In the genomic region with DNA sequence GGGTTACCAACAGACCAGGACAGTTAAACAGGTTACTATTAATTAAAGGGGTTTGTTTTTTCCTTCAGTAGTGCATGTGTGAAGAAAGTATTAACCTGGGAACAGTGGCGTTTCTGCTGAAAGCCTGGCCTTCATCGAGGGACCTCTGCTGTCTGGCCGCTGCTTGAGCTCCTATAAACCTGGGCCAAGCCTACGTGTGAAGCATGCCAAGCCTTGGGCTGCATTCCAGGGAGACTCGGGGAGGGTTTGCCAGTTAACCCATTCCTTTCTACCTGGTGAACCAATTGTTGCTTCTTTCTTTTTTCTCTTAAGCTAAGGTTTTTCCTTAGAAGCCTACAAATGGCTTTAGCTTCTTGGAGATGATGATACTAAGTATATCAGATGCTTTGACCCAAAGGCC, we compare ENCODE assay signal across 10 cellular contexts. TPM values are rescaled to one million over a fixed set of nuclear protein-coding genes. Genes with fewer than 3 reads are reported as not detected.
A peak's percentile ranks its signal among the peaks of the same experiment; 100 is the strongest.
DNase-seq lines count a peak whose midpoint lies in the region; ATAC-seq, FAIRE-seq and TF ChIP-seq lines count a peak whose summit lies in the region.
"Had no signal": no experiment of that assay in that cellular context is flagged by ENCODE, and none has a peak within 500 bp of the region (broad histone marks: within the 10 kb centered on the region; RNA-seq: fewer than 3 reads in every experiment).

No MANE protein-coding gene starts in this region.

- no peaks in the 10 kb centered on the region for H3K9me3 ChIP-seq in SK-N-SH

- H3K9ac ChIP-seq in SK-N-SH, result peak overlapping the region; percentile 66

- peak; percentile 68 for DNase-seq in ELR (ENCODE audit: low read depth)
- no peak for DNase-seq in SK-N-SH
- DNase-seq in omental fat pad (ENCODE audit: low spot score), result no peak
- no peak for DNase-seq in activated CD4-positive, alpha-beta T cell treated with anti-CD3 and anti-CD28 coated beads for 36 hours
- DNase-seq in GM19239 (ENCODE audit: insufficient read length, low spot score), result no peak
- DNase-seq in GM10266 (ENCODE audit: extremely low spot score), result no peak
- DNase-seq: effector CD4-positive, alpha-beta T cell; NCI-H524 treated with DMSO at 0.1 percent for 48 hours had no signal

- CTCF ChIA-PET in SK-N-SH (lab: Yijun Ruan, JAX), result interaction anchor here (1.1 kb wide), 2 partner anchors 10 to 18 kb away, joined by 3 read pairs; no protein-coding TSS in a partner anchor
- CTCF ChIA-PET in activated CD4-positive, alpha-beta T cell treated with anti-CD3 and anti-CD28 coated beads for 36 hours (lab: Charles Lee), result interaction anchor here (0.9 kb wide), 1 partner anchor 23 kb away, joined by 3 read pairs; the partner anchor contains the start of gene PFKP

- H3K4me3 ChIP-seq in SK-N-SH (ENCODE audit: low read depth in 2 of 2, low read length in 1 of 2), result peak overlapping the region in 1 of 2 experiments; percentile 44; a peak in 2 of 4 replicates

- WGBS in SK-N-SH (ENCODE audit: low lambda C conversion rate), result 23% methylated on average over 5 of the region's 5 CpGs

- peaks cover 5 to 16% of the 10 kb centered on the region in 2 experiments for H3K36me3 ChIP-seq in SK-N-SH (replicated peaks in 1 of 2; ENCODE audit: control insufficient read depth in 1 of 2, insufficient read depth in 2 of 2, low read length in 1 of 2)

- H3K79me2 ChIP-seq in SK-N-SH (ENCODE audit: insufficient read depth), result peaks cover 78% of the 10 kb centered on the region

- H3K4me1 ChIP-seq in SK-N-SH (ENCODE audit: control insufficient read depth in 1 of 2, insufficient read depth in 2 of 2, low read depth in 1 of 2, low read length in 1 of 2), result peaks cover 21 to 49% of the 10 kb centered on the region in 2 experiments

- no peaks in the 10 kb centered on the region for H3K9me2 ChIP-seq in SK-N-SH

- H3K27ac Mint-ChIP-seq in activated CD4-positive, alpha-beta T cell treated with anti-CD3 and anti-CD28 coated beads for 36 hours, result no peak overlapping the region

- H3K9me3 Mint-ChIP-seq in activated CD4-positive, alpha-beta T cell treated with anti-CD3 and anti-CD28 coated beads for 36 hours (ENCODE audit: low read depth), result no peaks in the 10 kb centered on the region

- peaks cover 57% of the 10 kb centered on the region for H3F3A ChIP-seq in SK-N-SH (replicated peaks; ENCODE audit: insufficient read depth)

- peaks cover 66% of the 10 kb centered on the region for H3K4me1 Mint-ChIP-seq in activated CD4-positive, alpha-beta T cell treated with anti-CD3 and anti-CD28 coated beads for 36 hours

- intact Hi-C loops in activated CD4-positive, alpha-beta T cell treated with anti-CD3 and anti-CD28 coated beads for 36 hours (cut with DNase I, micrococcal nuclease), result loop anchor here in 1 of 2 experiments (10.0 kb wide), 1 partner anchor 784 kb away; no protein-coding TSS in a partner anchor

- H3K27me3 ChIP-seq in SK-N-SH (ENCODE audit: insufficient read depth), result no peaks in the 10 kb centered on the region

- H3K4me2 ChIP-seq in SK-N-SH, result peak overlapping the region; percentile 76

- no peaks in the 10 kb centered on the region for H3K27me3 Mint-ChIP-seq in activated CD4-positive, alpha-beta T cell treated with anti-CD3 and anti-CD28 coated beads for 36 hours

- no peak for TF ChIP-seq RAD21 in SK-N-SH (IDR thresholded peaks at IDR 0.05; ENCODE audit: low read length)

- no peak for FAIRE-seq in GM19239 (lab: Jason Lieb, UNC)

- ATAC-seq in esophagus mucosa (peak; percentile 68), omental fat pad (ENCODE audit: low FRiP score) (peak; percentile 5), GM21367 (IDR thresholded peaks at IDR 0.05; ENCODE audit: unreplicated experiment) (no peak)
- no peak for ATAC-seq in activated CD4-positive, alpha-beta T cell treated with anti-CD3 and anti-CD28 coated beads for 36 hours

- no peak overlapping the region for H3K4me3 Mint-ChIP-seq in activated CD4-positive, alpha-beta T cell treated with anti-CD3 and anti-CD28 coated beads for 36 hours

- H4K20me1 ChIP-seq in SK-N-SH (ENCODE audit: insufficient read depth), result no peaks in the 10 kb centered on the region

- peak overlapping the region; percentile 50 to 97; a peak in 3 of 4 replicates for H3K27ac ChIP-seq in SK-N-SH (ENCODE audit: low read depth in 2 of 2, low read length in 1 of 2)

- peaks cover 70% of the 10 kb centered on the region for H3K36me3 Mint-ChIP-seq in activated CD4-positive, alpha-beta T cell treated with anti-CD3 and anti-CD28 coated beads for 36 hours (ENCODE audit: low read depth)

- no peak for TF ChIP-seq EP300 in SK-N-SH (IDR thresholded peaks at IDR 0.05; ENCODE audit: borderline replicate concordance in 1 of 2, low read depth in 1 of 2, low read length in 1 of 2)

- POLR2A ChIA-PET in SK-N-SH (lab: Yijun Ruan, JAX), result no interaction called here
- POLR2A ChIA-PET in activated CD4-positive, alpha-beta T cell treated with anti-CD3 and anti-CD28 coated beads for 36 hours (lab: Charles Lee), result interaction anchor here (1.2 to 1.3 kb wide), 2 partner anchors 19 to 21 kb away, joined by 3 to 4 read pairs; no protein-coding TSS in a partner anchor

- no peak overlapping the region for H2AFZ ChIP-seq in SK-N-SH (ENCODE audit: low read depth)

- TF ChIP-seq CTCF in SK-N-SH (IDR thresholded peaks at IDR 0.05) (peak; percentile 7; the same call in 1 of the 2 replicates), omental fat pad (IDR thresholded peaks at IDR 0.05) (no peak), GM10266 (IDR thresholded peaks at IDR 0.05; ENCODE audit: control insufficient read depth, insufficient read depth, low read depth, missing control alignments) (no peak)

TF ChIP-seq in SK-N-SH, 30 proteins besides CTCF, POLR2A, EP300 and RAD21:
- peak; percentile 27; the same call in 1 of the 2 replicates for TF ChIP-seq POLR2AphosphoS5 (IDR thresholded peaks at IDR 0.05; ENCODE audit: low read depth, low read length)
- TF ChIP-seq GABPA (IDR thresholded peaks at IDR 0.05; ENCODE audit: low read depth), result no peak
- TF ChIP-seq REST (IDR thresholded peaks at IDR 0.05; ENCODE audit: low read depth, low read length), result no peak
- peak; percentile 80 for TF ChIP-seq NFIC (IDR thresholded peaks at IDR 0.05; ENCODE audit: borderline replicate concordance)
- TF ChIP-seq, protein P1, sequence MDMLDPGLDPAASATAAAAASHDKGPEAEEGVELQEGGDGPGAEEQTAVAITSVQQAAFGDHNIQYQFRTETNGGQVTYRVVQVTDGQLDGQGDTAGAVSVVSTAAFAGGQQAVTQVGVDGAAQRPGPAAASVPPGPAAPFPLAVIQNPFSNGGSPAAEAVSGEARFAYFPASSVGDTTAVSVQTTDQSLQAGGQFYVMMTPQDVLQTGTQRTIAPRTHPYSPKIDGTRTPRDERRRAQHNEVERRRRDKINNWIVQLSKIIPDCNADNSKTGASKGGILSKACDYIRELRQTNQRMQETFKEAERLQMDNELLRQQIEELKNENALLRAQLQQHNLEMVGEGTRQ (IDR thresholded peaks at IDR 0.05; ENCODE audit: borderline replicate concordance, low read depth, low read length), result no peak
- TF ChIP-seq, protein P2, sequence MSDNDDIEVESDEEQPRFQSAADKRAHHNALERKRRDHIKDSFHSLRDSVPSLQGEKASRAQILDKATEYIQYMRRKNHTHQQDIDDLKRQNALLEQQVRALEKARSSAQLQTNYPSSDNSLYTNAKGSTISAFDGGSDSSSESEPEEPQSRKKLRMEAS (IDR thresholded peaks at IDR 0.05; ENCODE audit: low read depth), result peak; percentile 33; the same call in 1 of the 2 replicates
- peak; percentile 17; the same call in 1 of the 2 replicates for TF ChIP-seq TCF12 (IDR thresholded peaks at IDR 0.05)
TF ChIP-seq in SK-N-SH: peak in this region for 4.

RNA-seq across cellular contexts. Expression of gene PFKP, which starts 23.6 kb away (rescaled TPM):
- 143 and 175 TPM in 2 replicates for polyA plus RNA-seq in SK-N-SH (2012; rRNA removed)
- 87.4 and 114 TPM in 2 replicates for polyA plus RNA-seq in SK-N-SH (2012; cell fraction: cytosol; rRNA removed)
- polyA plus RNA-seq in SK-N-SH (2012; cell fraction: nucleus; rRNA removed), result 193 and 198 TPM in 2 replicates
- total RNA-seq in esophagus mucosa, result 78.2 TPM
- 10 to 100 TPM; 22.2 to 83.9 (median 34.0) TPM for total RNA-seq in omental fat pad
- 100 to 1,000 TPM; 231 to 239 TPM for total RNA-seq in activated CD4-positive, alpha-beta T cell treated with anti-CD3 and anti-CD28 coated beads for 36 hours

Comparison
In these comparisons a context has a peak if more than half of its experiments do, and no peak if none do; other contexts are left out.
1. ATAC-seq: peak in esophagus mucosa (single experiment) and omental fat pad (single experiment); none in activated CD4-positive, alpha-beta T cell treated with anti-CD3 and anti-CD28 coated beads for 36 hours (single experiment) and GM21367 (single experiment).